Comparison of ENCODE assay signal across 18 cellular contexts in genomic region chr1:29653886-29654450, GRCh38.
DNase-seq lines count a peak whose midpoint lies in the region; ATAC-seq and TF ChIP-seq lines count a peak whose summit lies in the region.
"Had no signal": no experiment of that assay in that cellular context is flagged by ENCODE, and none has a peak within 500 bp of the region (broad histone marks: within the 10 kb centered on the region; RNA-seq: fewer than 3 reads in every experiment).

No MANE protein-coding gene starts in this region.

- intact Hi-C loops in activated T-helper 2 cell treated with anti-CD3 and anti-CD28 coated beads, Interferon-gamma antibody, Interleukin-2, Interleukin-4, amounts not matched to agents 10 μg/mL and 5 μg/mL and 100 μg/mL, durations not matched to agents 14 hours and 24 hours and 36 hours (cut with micrococcal nuclease), result no loop called here

- H3K4me1 Mint-ChIP-seq in activated T-helper 2 cell treated with anti-CD3 and anti-CD28 coated beads, Interferon-gamma antibody, Interleukin-2, Interleukin-4, amounts not matched to agents 10 μg/mL and 5 μg/mL and 100 μg/mL, durations not matched to agents 14 hours and 24 hours and 36 hours (ENCODE audit: low read depth), result no peaks in the 10 kb centered on the region
- H3K4me1 Mint-ChIP-seq in T-helper 2 cell treated with Interferon-gamma antibody and Interleukin-4, amounts not matched to agents 5 μg/mL and 100 μg/mL, for 36 hours (ENCODE audit: low read depth), result no peaks in the 10 kb centered on the region

- DNase-seq in activated CD8-positive, alpha-beta memory T cell treated with anti-CD3 and anti-CD28 coated beads for 24 hours, result peak; percentile 9
- DNase-seq in activated CD8-positive, alpha-beta memory T cell treated with anti-CD3 and anti-CD28 coated beads, Interleukin-2, amount 50 U/mL, for 4 hours, result no peak
- peak; percentile 2 for DNase-seq in activated T-helper 2 cell treated with anti-CD3 and anti-CD28 coated beads, Interferon-gamma antibody, Interleukin-2, Interleukin-4, amounts not matched to agents 10 μg/mL and 5 μg/mL and 100 μg/mL, durations not matched to agents 14 hours and 24 hours and 36 hours (ENCODE audit: low spot score)
- DNase-seq in left lobe of liver (ENCODE audit: low spot score), result peak; percentile 23
- no peak for DNase-seq in ureter (ENCODE audit: low spot score)
- no peak for DNase-seq in T-helper 2 cell treated with Interferon-gamma antibody and Interleukin-4, amounts not matched to agents 5 μg/mL and 100 μg/mL, for 36 hours (ENCODE audit: low spot score)
- no peak for DNase-seq in erythroblast (lab: John Stamatoyannopoulos, UW)
- DNase-seq in DMS 273 treated with DMSO at 0.1 percent for 48 hours (lab: John Stamatoyannopoulos, UW), result no peak
- DNase-seq: ACHN, Kasumi-1, NCI-H1694 treated with DMSO at 0.1 percent for 48 hours, NCI-H2081 treated with DMSO at 0.1 percent for 48 hours, NCI-H2171 treated with DMSO at 0.1 percent for 48 hours, NCI-H524 treated with DMSO at 0.1 percent for 48 hours, NCI-H82 had no signal

- no peaks in the 10 kb centered on the region for H3K36me3 Mint-ChIP-seq in activated T-helper 2 cell treated with anti-CD3 and anti-CD28 coated beads, Interferon-gamma antibody, Interleukin-2, Interleukin-4, amounts not matched to agents 10 μg/mL and 5 μg/mL and 100 μg/mL, durations not matched to agents 14 hours and 24 hours and 36 hours (ENCODE audit: low read depth)
- no peaks in the 10 kb centered on the region for H3K36me3 Mint-ChIP-seq in T-helper 2 cell treated with Interferon-gamma antibody and Interleukin-4, amounts not matched to agents 5 μg/mL and 100 μg/mL, for 36 hours (ENCODE audit: low read depth)
- H3K36me3 Mint-ChIP-seq: CD8-positive, alpha-beta T cell had no signal

- H3K27me3 Mint-ChIP-seq in activated T-helper 2 cell treated with anti-CD3 and anti-CD28 coated beads, Interferon-gamma antibody, Interleukin-2, Interleukin-4, amounts not matched to agents 10 μg/mL and 5 μg/mL and 100 μg/mL, durations not matched to agents 14 hours and 24 hours and 36 hours (ENCODE audit: low read depth), result peaks cover 1% of the 10 kb centered on the region
- H3K27me3 Mint-ChIP-seq in T-helper 2 cell treated with Interferon-gamma antibody and Interleukin-4, amounts not matched to agents 5 μg/mL and 100 μg/mL, for 36 hours (ENCODE audit: low read depth), result no peaks in the 10 kb centered on the region

- no peak for TF ChIP-seq POLR2A in erythroblast (IDR thresholded peaks at IDR 0.05; ENCODE audit: low read length)

- no peak overlapping the region for H3K27ac Mint-ChIP-seq in activated T-helper 2 cell treated with anti-CD3 and anti-CD28 coated beads, Interferon-gamma antibody, Interleukin-2, Interleukin-4, amounts not matched to agents 10 μg/mL and 5 μg/mL and 100 μg/mL, durations not matched to agents 14 hours and 24 hours and 36 hours
- no peak overlapping the region for H3K27ac Mint-ChIP-seq in T-helper 2 cell treated with Interferon-gamma antibody and Interleukin-4, amounts not matched to agents 5 μg/mL and 100 μg/mL, for 36 hours
- H3K27ac Mint-ChIP-seq: CD8-positive, alpha-beta T cell; GM23338 had no signal

- no peak for ATAC-seq in left lobe of liver
- ATAC-seq: CD8-positive, alpha-beta T cell; GM23338; Right ventricle myocardium inferior had no signal

- H3K4me3 Mint-ChIP-seq in activated T-helper 2 cell treated with anti-CD3 and anti-CD28 coated beads, Interferon-gamma antibody, Interleukin-2, Interleukin-4, amounts not matched to agents 10 μg/mL and 5 μg/mL and 100 μg/mL, durations not matched to agents 14 hours and 24 hours and 36 hours (ENCODE audit: low read depth), result no peak overlapping the region
- H3K4me3 Mint-ChIP-seq in T-helper 2 cell treated with Interferon-gamma antibody and Interleukin-4, amounts not matched to agents 5 μg/mL and 100 μg/mL, for 36 hours, result no peak overlapping the region
- H3K4me3 Mint-ChIP-seq: CD8-positive, alpha-beta T cell; GM23338 had no signal

- no peaks in the 10 kb centered on the region for H3K9me3 Mint-ChIP-seq in activated T-helper 2 cell treated with anti-CD3 and anti-CD28 coated beads, Interferon-gamma antibody, Interleukin-2, Interleukin-4, amounts not matched to agents 10 μg/mL and 5 μg/mL and 100 μg/mL, durations not matched to agents 14 hours and 24 hours and 36 hours
- no peaks in the 10 kb centered on the region for H3K9me3 Mint-ChIP-seq in T-helper 2 cell treated with Interferon-gamma antibody and Interleukin-4, amounts not matched to agents 5 μg/mL and 100 μg/mL, for 36 hours
- H3K9me3 Mint-ChIP-seq: CD8-positive, alpha-beta T cell had no signal

Comparison
In these comparisons a context has a peak if more than half of its experiments do, and no peak if none do; other contexts are left out.
1. DNase-seq: peak in activated CD8-positive, alpha-beta memory T cell treated with anti-CD3 and anti-CD28 coated beads for 24 hours (single experiment), activated T-helper 2 cell treated with anti-CD3 and anti-CD28 coated beads, Interferon-gamma antibody, Interleukin-2, Interleukin-4, amounts not matched to agents 10 μg/mL and 5 μg/mL and 100 μg/mL, durations not matched to agents 14 hours and 24 hours and 36 hours (single experiment) and left lobe of liver (single experiment); none in activated CD8-positive, alpha-beta memory T cell treated with anti-CD3 and anti-CD28 coated beads, Interleukin-2, amount 50 U/mL, for 4 hours (single experiment), ureter (single experiment), T-helper 2 cell treated with Interferon-gamma antibody and Interleukin-4, amounts not matched to agents 5 μg/mL and 100 μg/mL, for 36 hours (single experiment), erythroblast (0 of 2) and DMS 273 treated with DMSO at 0.1 percent for 48 hours (single experiment).